Comparison of ENCODE assay signal across 14 cellular contexts in the genomic region with DNA sequence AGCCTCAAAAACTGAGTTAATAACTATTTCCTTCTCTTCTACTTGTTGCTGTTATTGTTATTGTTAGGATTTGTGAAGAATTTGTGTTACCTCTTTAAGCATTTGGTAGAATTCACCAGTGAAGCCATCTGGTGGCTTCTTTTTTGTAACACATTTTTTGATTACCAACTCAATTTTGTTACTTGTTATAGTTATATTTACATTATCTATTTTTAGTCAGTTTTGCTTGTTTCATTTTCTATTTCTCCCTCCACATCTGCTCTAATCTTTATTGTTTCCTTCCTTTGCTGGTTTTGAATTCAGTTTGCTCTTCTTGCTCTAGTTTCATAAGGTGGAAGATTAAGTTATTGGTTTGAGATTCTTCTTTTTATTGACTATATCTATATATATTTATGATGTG. TPM values are rescaled to one million over a fixed set of nuclear protein-coding genes. Genes with fewer than 3 reads are reported as not detected.
A peak's percentile ranks its signal among the peaks of the same experiment; 100 is the strongest.
DNase-seq lines count a peak whose midpoint lies in the region; ATAC-seq and TF ChIP-seq lines count a peak whose summit lies in the region.
"Had no signal": no experiment of that assay in that cellular context is flagged by ENCODE, and none has a peak within 500 bp of the region (broad histone marks: within the 10 kb centered on the region; RNA-seq: fewer than 3 reads in every experiment).

No MANE protein-coding gene starts in this region.

- DNase-seq in activated T-cell treated with anti-CD3 and anti-CD28 coated beads, Interleukin-2, amount 50 U/mL, for 24 hours = no peak
- DNase-seq in activated T-cell treated with anti-CD3 and anti-CD28 coated beads for 4 hours (no peak), WTC11 (ENCODE audit: low spot score) (no peak), neural crest cell (ENCODE audit: low read depth, low spot score) (no peak), left lobe of liver (ENCODE audit: low spot score) (no peak), SJCRH30 (no peak), GM10266 (ENCODE audit: extremely low spot score) (no peak)
- DNase-seq: EL, NCI-H2081 had no signal

- TF ChIP-seq CTCF in WTC11 (IDR thresholded peaks at IDR 0.05) (no peak), neural crest cell (conservative IDR thresholded peaks at IDR 0.05) (no peak), GM10266 (IDR thresholded peaks at IDR 0.05; ENCODE audit: control insufficient read depth, insufficient read depth, low read depth, missing control alignments) (no peak)

- ATAC-seq in HG02885 (IDR thresholded peaks at IDR 0.05; ENCODE audit: poor library complexity, unreplicated experiment) = peak; percentile 36
- no peak for ATAC-seq in WTC11
- ATAC-seq in left lobe of liver = no peak

- no peaks in the 10 kb centered on the region for H3K36me3 ChIP-seq in SJCRH30

- H3K27me3 Mint-ChIP-seq in activated T-cell treated with anti-CD3 and anti-CD28 coated beads, Interleukin-2, amount 50 U/mL, for 24 hours = no peaks in the 10 kb centered on the region
- H3K27me3 Mint-ChIP-seq in WTC11 (ENCODE audit: low read depth) (no peaks in the 10 kb centered on the region), neural crest cell (ENCODE audit: low read depth) (no peaks in the 10 kb centered on the region)
- H3K27me3 Mint-ChIP-seq: brain had no signal

- H3K4me3 ChIP-seq in SJCRH30 = no peak overlapping the region

- CTCF ChIA-PET in WTC11 (lab: Charles Lee) = no interaction called here

- no peaks in the 10 kb centered on the region for H3K9me3 ChIP-seq in SJCRH30 (replicated peaks)

- no peaks in the 10 kb centered on the region; the same call in 1 of the 2 replicates for H3K4me1 ChIP-seq in SJCRH30

- no peaks in the 10 kb centered on the region for H3K9me3 Mint-ChIP-seq in activated T-cell treated with anti-CD3 and anti-CD28 coated beads, Interleukin-2, amount 50 U/mL, for 24 hours
- H3K9me3 Mint-ChIP-seq in WTC11 (peaks cover 28% of the 10 kb centered on the region), neural crest cell (peaks cover 7% of the 10 kb centered on the region)
- H3K9me3 Mint-ChIP-seq: brain, nephron had no signal

- H3K27ac Mint-ChIP-seq in activated T-cell treated with anti-CD3 and anti-CD28 coated beads, Interleukin-2, amount 50 U/mL, for 24 hours = no peak overlapping the region
- H3K27ac Mint-ChIP-seq in WTC11 = peak overlapping the region; percentile 41; the same call in 1 of the 2 replicates
- H3K27ac Mint-ChIP-seq in neural crest cell (ENCODE audit: unreplicated experiment) = peak overlapping the region; percentile 85
- H3K27ac Mint-ChIP-seq: nephron had no signal

- POLR2A ChIA-PET in WTC11 (lab: Charles Lee) = no interaction called here

- H3K27ac ChIP-seq in SJCRH30 = no peak overlapping the region

- peaks cover 31% of the 10 kb centered on the region for H3K4me1 Mint-ChIP-seq in activated T-cell treated with anti-CD3 and anti-CD28 coated beads, Interleukin-2, amount 50 U/mL, for 24 hours (ENCODE audit: low read depth)
- H3K4me1 Mint-ChIP-seq in WTC11 = peaks cover 47% of the 10 kb centered on the region
- H3K4me1 Mint-ChIP-seq in neural crest cell = peaks cover 55% of the 10 kb centered on the region

- H3K36me3 Mint-ChIP-seq in activated T-cell treated with anti-CD3 and anti-CD28 coated beads, Interleukin-2, amount 50 U/mL, for 24 hours (ENCODE audit: low read depth) = no peaks in the 10 kb centered on the region
- H3K36me3 Mint-ChIP-seq in WTC11 = peaks cover 18% of the 10 kb centered on the region
- H3K36me3 Mint-ChIP-seq in neural crest cell (ENCODE audit: low read depth) = no peaks in the 10 kb centered on the region
- H3K36me3 Mint-ChIP-seq: brain had no signal

- H3K4me3 Mint-ChIP-seq in activated T-cell treated with anti-CD3 and anti-CD28 coated beads, Interleukin-2, amount 50 U/mL, for 24 hours = peak overlapping the region; percentile 25
- no peak overlapping the region for H3K4me3 Mint-ChIP-seq in WTC11
- peak overlapping the region; percentile 21 for H3K4me3 Mint-ChIP-seq in neural crest cell
- H3K4me3 Mint-ChIP-seq: brain, nephron had no signal

- no peaks in the 10 kb centered on the region for H3K27me3 ChIP-seq in SJCRH30

TF ChIP-seq in WTC11, 78 proteins besides CTCF, POLR2A, EP300 and RAD21:
- TF ChIP-seq, protein P1, sequence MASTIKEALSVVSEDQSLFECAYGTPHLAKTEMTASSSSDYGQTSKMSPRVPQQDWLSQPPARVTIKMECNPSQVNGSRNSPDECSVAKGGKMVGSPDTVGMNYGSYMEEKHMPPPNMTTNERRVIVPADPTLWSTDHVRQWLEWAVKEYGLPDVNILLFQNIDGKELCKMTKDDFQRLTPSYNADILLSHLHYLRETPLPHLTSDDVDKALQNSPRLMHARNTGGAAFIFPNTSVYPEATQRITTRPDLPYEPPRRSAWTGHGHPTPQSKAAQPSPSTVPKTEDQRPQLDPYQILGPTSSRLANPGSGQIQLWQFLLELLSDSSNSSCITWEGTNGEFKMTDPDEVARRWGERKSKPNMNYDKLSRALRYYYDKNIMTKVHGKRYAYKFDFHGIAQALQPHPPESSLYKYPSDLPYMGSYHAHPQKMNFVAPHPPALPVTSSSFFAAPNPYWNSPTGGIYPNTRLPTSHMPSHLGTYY (CRISPR knock-in tag; IDR thresholded peaks at IDR 0.05) = no peak
- TF ChIP-seq, protein P2, sequence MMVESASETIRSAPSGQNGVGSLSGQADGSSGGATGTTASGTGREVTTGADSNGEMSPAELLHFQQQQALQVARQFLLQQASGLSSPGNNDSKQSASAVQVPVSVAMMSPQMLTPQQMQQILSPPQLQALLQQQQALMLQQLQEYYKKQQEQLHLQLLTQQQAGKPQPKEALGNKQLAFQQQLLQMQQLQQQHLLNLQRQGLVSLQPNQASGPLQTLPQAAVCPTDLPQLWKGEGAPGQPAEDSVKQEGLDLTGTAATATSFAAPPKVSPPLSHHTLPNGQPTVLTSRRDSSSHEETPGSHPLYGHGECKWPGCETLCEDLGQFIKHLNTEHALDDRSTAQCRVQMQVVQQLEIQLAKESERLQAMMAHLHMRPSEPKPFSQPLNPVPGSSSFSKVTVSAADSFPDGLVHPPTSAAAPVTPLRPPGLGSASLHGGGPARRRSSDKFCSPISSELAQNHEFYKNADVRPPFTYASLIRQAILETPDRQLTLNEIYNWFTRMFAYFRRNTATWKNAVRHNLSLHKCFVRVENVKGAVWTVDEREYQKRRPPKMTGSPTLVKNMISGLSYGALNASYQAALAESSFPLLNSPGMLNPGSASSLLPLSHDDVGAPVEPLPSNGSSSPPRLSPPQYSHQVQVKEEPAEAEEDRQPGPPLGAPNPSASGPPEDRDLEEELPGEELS (CRISPR knock-in tag; IDR thresholded peaks at IDR 0.05) = no peak
- TF ChIP-seq, protein P3, sequence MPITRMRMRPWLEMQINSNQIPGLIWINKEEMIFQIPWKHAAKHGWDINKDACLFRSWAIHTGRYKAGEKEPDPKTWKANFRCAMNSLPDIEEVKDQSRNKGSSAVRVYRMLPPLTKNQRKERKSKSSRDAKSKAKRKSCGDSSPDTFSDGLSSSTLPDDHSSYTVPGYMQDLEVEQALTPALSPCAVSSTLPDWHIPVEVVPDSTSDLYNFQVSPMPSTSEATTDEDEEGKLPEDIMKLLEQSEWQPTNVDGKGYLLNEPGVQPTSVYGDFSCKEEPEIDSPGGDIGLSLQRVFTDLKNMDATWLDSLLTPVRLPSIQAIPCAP (CRISPR knock-in tag; IDR thresholded peaks at IDR 0.05) = no peak
- TF ChIP-seq, protein P4, sequence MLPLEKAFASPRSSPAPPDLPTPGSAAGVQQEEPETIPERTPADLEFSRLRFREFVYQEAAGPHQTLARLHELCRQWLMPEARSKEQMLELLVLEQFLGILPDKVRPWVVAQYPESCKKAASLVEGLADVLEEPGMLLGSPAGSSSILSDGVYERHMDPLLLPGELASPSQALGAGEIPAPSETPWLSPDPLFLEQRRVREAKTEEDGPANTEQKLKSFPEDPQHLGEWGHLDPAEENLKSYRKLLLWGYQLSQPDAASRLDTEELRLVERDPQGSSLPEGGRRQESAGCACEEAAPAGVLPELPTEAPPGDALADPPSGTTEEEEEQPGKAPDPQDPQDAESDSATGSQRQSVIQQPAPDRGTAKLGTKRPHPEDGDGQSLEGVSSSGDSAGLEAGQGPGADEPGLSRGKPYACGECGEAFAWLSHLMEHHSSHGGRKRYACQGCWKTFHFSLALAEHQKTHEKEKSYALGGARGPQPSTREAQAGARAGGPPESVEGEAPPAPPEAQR (CRISPR knock-in tag; IDR thresholded peaks at IDR 0.05) = no peak
- TF ChIP-seq ETV6 (CRISPR knock-in tag; IDR thresholded peaks at IDR 0.05) = no peak
- TF ChIP-seq ZNF423 (CRISPR knock-in tag; IDR thresholded peaks at IDR 0.05) = no peak
- no peak for TF ChIP-seq IRF2 (CRISPR knock-in tag; IDR thresholded peaks at IDR 0.05; ENCODE audit: borderline replicate concordance, low read depth)
- TF ChIP-seq TEAD4 (CRISPR knock-in tag; IDR thresholded peaks at IDR 0.05) = no peak
- no peak for TF ChIP-seq HMGA2 (CRISPR knock-in tag; IDR thresholded peaks at IDR 0.05)
- TF ChIP-seq, protein P5, sequence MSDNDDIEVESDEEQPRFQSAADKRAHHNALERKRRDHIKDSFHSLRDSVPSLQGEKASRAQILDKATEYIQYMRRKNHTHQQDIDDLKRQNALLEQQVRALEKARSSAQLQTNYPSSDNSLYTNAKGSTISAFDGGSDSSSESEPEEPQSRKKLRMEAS (CRISPR knock-in tag; IDR thresholded peaks at IDR 0.05) = no peak

RNA-seq across cellular contexts. Expression of a gene that starts 3.7 kb away (rescaled TPM):
- total RNA-seq in WTC11 (2021) (1.4 to 3.5 TPM (median 2.5 TPM) in 3 replicates), neural crest cell (0.42 and 0.55 TPM in 2 replicates), left lobe of liver (not detected)
- not detected in 2 replicates for total RNA-seq in SJCRH30 (2014; rRNA removed; shearing (Covaris generic))
- total RNA-seq: activated CD8-positive, alpha-beta memory T cell treated with anti-CD3 and anti-CD28 coated beads for 36 hours; epithelial cell of proximal tubule had no signal

RNA-seq across cellular contexts. Expression of a gene that starts 35.2 kb away (rescaled TPM):
- 46.8 to 56.1 TPM (median 54.1 TPM) in 3 replicates for total RNA-seq in WTC11 (2021)
- 66.7 and 67.0 TPM in 2 replicates for total RNA-seq in neural crest cell
- total RNA-seq in left lobe of liver = 0.38 TPM
- not detected in 2 replicates for total RNA-seq in SJCRH30 (2014; rRNA removed; shearing (Covaris generic))

Comparison
In these comparisons a context has a peak if more than half of its experiments do, and no peak if none do; other contexts are left out.
1. RNA of a gene that starts 35.2 kb away (total RNA-seq): 66.7 to 67.0 TPM in neural crest cell and 46.8 to 56.1 TPM in WTC11; 0.38 TPM in left lobe of liver (single experiment) and not detected in SJCRH30; every median in the first group is over 10 times any median in the second.